Comparison of ENCODE assay signal across 12 cellular contexts in the genomic region with DNA sequence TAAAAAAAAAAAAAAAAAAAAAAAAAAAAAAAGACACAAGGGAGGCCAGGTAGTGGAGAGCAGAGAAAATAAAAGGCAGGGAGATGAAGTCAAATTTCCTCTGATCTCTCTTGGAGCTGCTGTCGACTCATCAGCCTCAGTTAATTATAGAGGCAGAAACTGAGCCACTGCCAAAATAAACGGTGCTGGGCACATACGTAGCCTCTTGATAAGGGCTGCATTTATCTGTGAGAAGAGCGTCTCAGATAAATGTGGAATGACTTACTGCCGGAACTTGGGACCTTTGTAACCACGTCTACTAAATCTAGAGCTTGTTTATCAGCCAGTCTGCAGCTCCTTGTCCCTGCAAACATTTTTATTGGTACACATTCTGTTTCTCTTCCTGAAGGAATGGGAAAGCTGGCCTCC.
A peak's percentile ranks its signal among the peaks of the same experiment; 100 is the strongest.
DNase-seq lines count a peak whose midpoint lies in the region; TF ChIP-seq lines count a peak whose summit lies in the region.
"Had no signal": no experiment of that assay in that cellular context is flagged by ENCODE, and none has a peak within 500 bp of the region (broad histone marks: within the 10 kb centered on the region; RNA-seq: fewer than 3 reads in every experiment).

No MANE protein-coding gene starts in this region.

- peak in 1 of 2 donors; percentile 38 for TF ChIP-seq RAD21 in liver (IDR thresholded peaks at IDR 0.05)

- H3K4me3 ChIP-seq in colonic mucosa, result no peak overlapping the region
- H3K4me3 ChIP-seq in liver (ENCODE audit: low read depth in 1 of 3, low read length in 3 of 3), result no peak overlapping the region
- H3K4me3 ChIP-seq: BLaER1, spleen had no signal

- no peaks in the 10 kb centered on the region for H3K4me1 ChIP-seq in colonic mucosa
- H3K4me1 ChIP-seq in liver (ENCODE audit: control insufficient read depth in 4 of 4, insufficient read depth in 4 of 4, low read length in 3 of 4), result no peaks in the 10 kb centered on the region
- H3K4me1 ChIP-seq: spleen had no signal

- H3K9me3 ChIP-seq in colonic mucosa (no peaks in the 10 kb centered on the region), liver (ENCODE audit: control insufficient read depth in 4 of 4, low read length in 3 of 4) (peaks cover 2 to 4% (median 4%) of the 10 kb centered on the region in 4 donors)

- H3K4me3 Mint-ChIP-seq in immature natural killer cell, result no peak overlapping the region
- no peak overlapping the region for H3K4me3 Mint-ChIP-seq in T-helper 2 cell treated with Interferon-gamma antibody and Interleukin-4, amounts not matched to agents 5 μg/mL and 100 μg/mL, for 36 hours

- no peak overlapping the region for H3K27ac Mint-ChIP-seq in immature natural killer cell
- no peak overlapping the region for H3K27ac Mint-ChIP-seq in T-helper 2 cell treated with Interferon-gamma antibody and Interleukin-4, amounts not matched to agents 5 μg/mL and 100 μg/mL, for 36 hours

- H3K36me3 ChIP-seq in colonic mucosa (no peaks in the 10 kb centered on the region), liver (ENCODE audit: control insufficient read depth in 4 of 4, insufficient read depth in 3 of 4, low read depth in 1 of 4, low read length in 3 of 4) (no peaks in the 10 kb centered on the region)
- H3K36me3 ChIP-seq: spleen had no signal

- intact Hi-C loops in colonic mucosa (cut with DNase I), result no loop called here

- WGBS in liver, result 26% methylated on average over 6 of the region's 6 CpGs

- H3K36me3 Mint-ChIP-seq in immature natural killer cell, result no peaks in the 10 kb centered on the region
- no peaks in the 10 kb centered on the region for H3K36me3 Mint-ChIP-seq in T-helper 2 cell treated with Interferon-gamma antibody and Interleukin-4, amounts not matched to agents 5 μg/mL and 100 μg/mL, for 36 hours (ENCODE audit: low read depth)

- H3K9ac ChIP-seq in colonic mucosa (ENCODE audit: low read depth in 2 of 2, low read length in 2 of 2), result no peak overlapping the region
- H3K9ac ChIP-seq in liver (ENCODE audit: low read depth in 1 of 2, low read length in 2 of 2), result no peak overlapping the region
- H3K9ac ChIP-seq: BLaER1 had no signal

- H3K27me3 Mint-ChIP-seq in immature natural killer cell (ENCODE audit: low read depth in 3 of 3), result peaks cover 2 to 10% (median 4%) of the 10 kb centered on the region in 3 donors
- H3K27me3 Mint-ChIP-seq in T-helper 2 cell treated with Interferon-gamma antibody and Interleukin-4, amounts not matched to agents 5 μg/mL and 100 μg/mL, for 36 hours (ENCODE audit: low read depth), result no peaks in the 10 kb centered on the region

- no peak overlapping the region for H3K27ac ChIP-seq in colonic mucosa
- H3K27ac ChIP-seq in liver (ENCODE audit: low read depth in 1 of 2, low read length in 2 of 2), result no peak overlapping the region
- H3K27ac ChIP-seq: BLaER1, spleen had no signal

- TF ChIP-seq CTCF in colonic mucosa (IDR thresholded peaks at IDR 0.05) (no peak), liver (IDR thresholded peaks at IDR 0.05; ENCODE audit: low read depth, low read length, missing input control) (no peak)

- peaks cover 0 to 3% (median 0%) of the 10 kb centered on the region in 6 donors for H3K9me3 Mint-ChIP-seq in immature natural killer cell
- no peaks in the 10 kb centered on the region for H3K9me3 Mint-ChIP-seq in T-helper 2 cell treated with Interferon-gamma antibody and Interleukin-4, amounts not matched to agents 5 μg/mL and 100 μg/mL, for 36 hours

- DNase-seq in COLO829 (ENCODE audit: low spot score), result peak; percentile 80
- peak; percentile 48 for DNase-seq in NCI-H2196 (lab: John Stamatoyannopoulos, UW; ENCODE audit: unreplicated experiment)
- peak; percentile 32 for DNase-seq in colonic mucosa
- DNase-seq in immature natural killer cell, result no peak
- no peak for DNase-seq in COLO668 (lab: John Stamatoyannopoulos, UW; ENCODE audit: unreplicated experiment)
- DNase-seq in T-helper 2 cell treated with Interferon-gamma antibody and Interleukin-4, amounts not matched to agents 5 μg/mL and 100 μg/mL, for 36 hours (ENCODE audit: low spot score), result no peak
- no peak for DNase-seq in stimulated activated naive CD4-positive, alpha-beta T cell (lab: John Stamatoyannopoulos, UW)
- DNase-seq: activated CD8-positive, alpha-beta memory T cell treated with anti-CD3 and anti-CD28 coated beads, Interleukin-2, amount 50 U/mL, for 48 hours; NCI-H187; spleen had no signal

- H3K27me3 ChIP-seq in colonic mucosa, result no peaks in the 10 kb centered on the region
- H3K27me3 ChIP-seq in liver (ENCODE audit: control insufficient read depth in 4 of 4, insufficient read depth in 4 of 4, low read length in 3 of 4), result no peaks in the 10 kb centered on the region
- H3K27me3 ChIP-seq: BLaER1, spleen had no signal

- no peaks in the 10 kb centered on the region for H3K4me1 Mint-ChIP-seq in immature natural killer cell
- no peaks in the 10 kb centered on the region for H3K4me1 Mint-ChIP-seq in T-helper 2 cell treated with Interferon-gamma antibody and Interleukin-4, amounts not matched to agents 5 μg/mL and 100 μg/mL, for 36 hours (ENCODE audit: low read depth)

TF ChIP-seq in liver, 16 proteins besides CTCF, POLR2A, EP300 and RAD21:
- peak; percentile 90 for TF ChIP-seq NR2F2 (IDR thresholded peaks at IDR 0.05)
- TF ChIP-seq, protein P1, sequence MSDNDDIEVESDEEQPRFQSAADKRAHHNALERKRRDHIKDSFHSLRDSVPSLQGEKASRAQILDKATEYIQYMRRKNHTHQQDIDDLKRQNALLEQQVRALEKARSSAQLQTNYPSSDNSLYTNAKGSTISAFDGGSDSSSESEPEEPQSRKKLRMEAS (IDR thresholded peaks at IDR 0.05), result no peak

Comparison
In these comparisons a context has a peak if more than half of its experiments do, and no peak if none do; other contexts are left out.
1. DNase-seq: peak in COLO829 (single experiment), NCI-H2196 (single experiment) and colonic mucosa (single experiment); none in immature natural killer cell (0 of 3), COLO668 (single experiment), T-helper 2 cell treated with Interferon-gamma antibody and Interleukin-4, amounts not matched to agents 5 μg/mL and 100 μg/mL, for 36 hours (single experiment) and stimulated activated naive CD4-positive, alpha-beta T cell (0 of 6).